Comparison of ENCODE assay signal across 5 cellular contexts in genomic region chr17:45675892-45676291, GRCh38.
"Had no signal": no experiment of that assay in that cellular context is flagged by ENCODE, and none has a peak within 500 bp of the region (broad histone marks: within the 10 kb centered on the region; RNA-seq: fewer than 3 reads in every experiment).

No MANE protein-coding gene starts in this region.

- DNase-seq: IMR-90, KBM-7, KG1 had no signal

- FAIRE-seq: HepG2 had no signal

- ATAC-seq: HepG2 had no signal

- H3K27ac ChIP-seq: HL-60 had no signal
